Comparison of ENCODE assay signal across 14 cellular contexts in genomic region chr5:119476341-119476740, GRCh38. TPM values are rescaled to one million over a fixed set of nuclear protein-coding genes. Genes with fewer than 3 reads are reported as not detected.
A peak's percentile ranks its signal among the peaks of the same experiment; 100 is the strongest.
DNase-seq lines count a peak whose midpoint lies in the region; ATAC-seq, FAIRE-seq and TF ChIP-seq lines count a peak whose summit lies in the region.
"Had no signal": no experiment of that assay in that cellular context is flagged by ENCODE, and none has a peak within 500 bp of the region (broad histone marks: within the 10 kb centered on the region; RNA-seq: fewer than 3 reads in every experiment).

No MANE protein-coding gene starts in this region.

- H3K36me3 Mint-ChIP-seq in WTC11, result peaks cover 27% of the 10 kb centered on the region

- H3K27me3 Mint-ChIP-seq in WTC11 (ENCODE audit: low read depth), result no peaks in the 10 kb centered on the region

- no peak for DNase-seq in WTC11 (ENCODE audit: low spot score)
- peak; percentile 83 for DNase-seq in globus pallidus (ENCODE audit: low spot score)
- peak; percentile 36 for DNase-seq in midbrain (lab: John Stamatoyannopoulos, UW)
- no peak for DNase-seq in H54 (ENCODE audit: insufficient read length, low spot score)
- DNase-seq in NCI-H446 (lab: John Stamatoyannopoulos, UW), result no peak
- DNase-seq in activated CD4-positive, alpha-beta T cell treated with anti-CD3 and anti-CD28 coated beads, Interleukin-2, amount 50 U/mL, for 1 hour, result no peak
- no peak for DNase-seq in GM03348 (ENCODE audit: low spot score)
- DNase-seq: DMS153, EL, NCI-H1436, NCI-H2081, NCI-H524 treated with DMSO at 0.1 percent for 48 hours, SIG-M5 had no signal

- H3K4me3 Mint-ChIP-seq in WTC11, result no peak overlapping the region

- CTCF ChIA-PET in WTC11 (lab: Charles Lee), result interaction anchor here (1.4 kb wide), 1 partner anchor 25 kb away, joined by 3 read pairs; no protein-coding TSS in a partner anchor

- POLR2A ChIA-PET in WTC11 (lab: Charles Lee), result no interaction called here

- TF ChIP-seq POLR2A in H54 (IDR thresholded peaks at IDR 0.05; ENCODE audit: low read depth, low read length), result no peak

- peak; percentile 30; the same call in 1 of the 2 replicates for ATAC-seq in WTC11
- ATAC-seq: K562 had no signal

- FAIRE-seq in H54 (lab: Jason Lieb, UNC), result no peak
- FAIRE-seq: K562 had no signal

- H3K9me3 Mint-ChIP-seq in WTC11, result no peaks in the 10 kb centered on the region

- H3K4me1 Mint-ChIP-seq in WTC11, result peaks cover 61% of the 10 kb centered on the region

- no peak overlapping the region for H3K27ac Mint-ChIP-seq in WTC11

- TF ChIP-seq CTCF in WTC11 (IDR thresholded peaks at IDR 0.05), result no peak

TF ChIP-seq in WTC11, 78 proteins besides CTCF, POLR2A, EP300 and RAD21:
- no peak for TF ChIP-seq KAT7 (CRISPR knock-in tag; IDR thresholded peaks at IDR 0.05; ENCODE audit: borderline replicate concordance)
- TF ChIP-seq FOXJ3 (CRISPR knock-in tag; IDR thresholded peaks at IDR 0.05; ENCODE audit: borderline replicate concordance), result no peak

RNA-seq across cellular contexts. Expression of gene HSD17B4, which starts 24.0 kb away (rescaled TPM):
- total RNA-seq in WTC11 (2021), result 362 to 409 TPM (median 407 TPM) in 3 replicates

Comparison
In these comparisons a context has a peak if more than half of its experiments do, and no peak if none do; other contexts are left out.
1. DNase-seq: peak in globus pallidus (single experiment) and midbrain (single experiment); none in WTC11 (single experiment), H54 (single experiment), NCI-H446 (0 of 2), activated CD4-positive, alpha-beta T cell treated with anti-CD3 and anti-CD28 coated beads, Interleukin-2, amount 50 U/mL, for 1 hour (single experiment) and GM03348 (single experiment).